In genomic region chr11:124172599-124172998, GRCh38 we compare ENCODE assay signal across 23 cellular contexts. TPM values are rescaled to one million over a fixed set of nuclear protein-coding genes. Genes with fewer than 3 reads are reported as not detected.
DNase-seq lines count a peak whose midpoint lies in the region; TF ChIP-seq lines count a peak whose summit lies in the region.
"Had no signal": no experiment of that assay in that cellular context is flagged by ENCODE, and none has a peak within 500 bp of the region (broad histone marks: within the 10 kb centered on the region; RNA-seq: fewer than 3 reads in every experiment).

No MANE protein-coding gene starts in this region.

- H4K8ac ChIP-seq in mesendoderm (ENCODE audit: low read depth, low read length) (no peak overlapping the region), neuronal stem cell (ENCODE audit: low read depth, low read length) (no peak overlapping the region)

- no peak overlapping the region for H4K5ac ChIP-seq in mesendoderm (ENCODE audit: low read length)

- H3K4me2 ChIP-seq in mesendoderm (ENCODE audit: low read length) (no peak overlapping the region), neuronal stem cell (ENCODE audit: insufficient read depth, low read length, poor library complexity, severe bottlenecking) (no peak overlapping the region)
- H3K4me2 ChIP-seq: A549; BLaER1 treated with 17β-estradiol and CSF1 and Interleukin-3, amounts not matched to agents 10 nM and 100 nM had no signal

- H3K56ac ChIP-seq in mesendoderm (ENCODE audit: low read length) = no peak overlapping the region

- H3K27ac ChIP-seq in SJCRH30 (peak overlapping the region; percentile 4; the same call in 1 of the 2 replicates), mesendoderm (ENCODE audit: low read depth, low read length) (no peak overlapping the region), neuronal stem cell (replicated peaks; ENCODE audit: low read length) (no peak overlapping the region), testis (no peak overlapping the region), caudate nucleus (ENCODE audit: low read depth, low read length) (no peak overlapping the region)
- H3K27ac ChIP-seq: A549; BLaER1 treated with 17β-estradiol and CSF1 and Interleukin-3, amounts not matched to agents 10 nM and 100 nM had no signal

- H3K14ac ChIP-seq in neuronal stem cell (ENCODE audit: low read length) = no peak overlapping the region

- H3K79me1 ChIP-seq in mesendoderm (ENCODE audit: low read length) = no peaks in the 10 kb centered on the region
- no peaks in the 10 kb centered on the region for H3K79me1 ChIP-seq in neuronal stem cell (ENCODE audit: low read depth, low read length)

- H3K36me3 Mint-ChIP-seq in brain = no peaks in the 10 kb centered on the region
- H3K36me3 Mint-ChIP-seq: CD14-positive monocyte; CD8-positive, alpha-beta memory T cell had no signal

- H2BK120ac ChIP-seq in mesendoderm (ENCODE audit: low read depth, low read length) = peak overlapping the region; percentile 82
- H2BK120ac ChIP-seq in neuronal stem cell (ENCODE audit: low read depth, low read length) = no peak overlapping the region

- intact Hi-C loops in testis (cut with DNase I; ENCODE audit: low total_unique reads) = no loop called here

- H3K4me3 ChIP-seq in SJCRH30 = no peak overlapping the region
- H3K4me3 ChIP-seq in mesendoderm (ENCODE audit: low read length) = no peak overlapping the region
- no peak overlapping the region for H3K4me3 ChIP-seq in neuronal stem cell (ENCODE audit: low read length in 2 of 2)
- no peak overlapping the region for H3K4me3 ChIP-seq in testis
- H3K4me3 ChIP-seq: A549; BLaER1 treated with 17β-estradiol and CSF1 and Interleukin-3, amounts not matched to agents 10 nM and 100 nM; GM12878; HAP-1 had no signal

- H3K4ac ChIP-seq in mesendoderm (ENCODE audit: low read depth, low read length) (no peak overlapping the region), neuronal stem cell (ENCODE audit: low read length) (no peak overlapping the region)

- peak overlapping the region in 1 of 5 experiments; percentile 8 for H3K4me3 Mint-ChIP-seq in brain
- H3K4me3 Mint-ChIP-seq: CD14-positive monocyte; CD4-positive, alpha-beta T cell; CD8-positive, alpha-beta memory T cell had no signal

- peak overlapping the region; percentile 74 for H2BK15ac ChIP-seq in mesendoderm (replicated peaks; ENCODE audit: low read depth)
- H2BK15ac ChIP-seq in neuronal stem cell (ENCODE audit: low read length) = no peak overlapping the region

- peaks cover 30% of the 10 kb centered on the region for H3K4me1 ChIP-seq in SJCRH30
- no peaks in the 10 kb centered on the region for H3K4me1 ChIP-seq in mesendoderm (ENCODE audit: control insufficient read depth, low read depth, low read length)
- peaks cover 9 to 11% of the 10 kb centered on the region in 2 donors for H3K4me1 ChIP-seq in neuronal stem cell (ENCODE audit: control insufficient read depth in 2 of 2, insufficient read depth in 1 of 2, low read depth in 1 of 2, low read length in 2 of 2)
- no peaks in the 10 kb centered on the region for H3K4me1 ChIP-seq in testis
- H3K4me1 ChIP-seq: BE2C, HAP-1 had no signal

- WGBS in mesendoderm (ENCODE audit: extremely low coverage, insufficient coverage, low lambda C conversion rate) = no CpG with 5 or more reads among the region's 1 CpG
- WGBS in neuronal stem cell (ENCODE audit: extremely low coverage in 2 of 2, insufficient read length in 2 of 2, insufficient replicate concordance in 1 of 2), 2 donors = no CpG with 5 or more reads among the region's 1 CpG
- 77 to 96% methylated on average over 1 of the region's 1 CpG for WGBS in testis, 2 donors

- no peaks in the 10 kb centered on the region for H3K27me3 ChIP-seq in SJCRH30
- no peaks in the 10 kb centered on the region for H3K27me3 ChIP-seq in mesendoderm (ENCODE audit: insufficient read depth, low read length, poor library complexity)
- H3K27me3 ChIP-seq in neuronal stem cell (ENCODE audit: control insufficient read depth in 3 of 3, insufficient read depth in 3 of 3, low read depth in 1 of 3, low read length in 3 of 3) = no peaks in the 10 kb centered on the region
- no peaks in the 10 kb centered on the region for H3K27me3 ChIP-seq in testis
- H3K27me3 ChIP-seq: BE2C; BLaER1 treated with 17β-estradiol and CSF1 and Interleukin-3, amounts not matched to agents 10 nM and 100 nM had no signal

- H2AK5ac ChIP-seq in mesendoderm (ENCODE audit: low read length) (no peak overlapping the region), neuronal stem cell (ENCODE audit: low read depth, low read length) (no peak overlapping the region)

- H2BK5ac ChIP-seq in mesendoderm (ENCODE audit: low read length) = no peak overlapping the region
- no peak overlapping the region for H2BK5ac ChIP-seq in neuronal stem cell (ENCODE audit: low read length)

- H3K79me2 ChIP-seq in mesendoderm (ENCODE audit: control insufficient read depth, insufficient read depth, low read length) = no peaks in the 10 kb centered on the region

- H3K23ac ChIP-seq in mesendoderm (ENCODE audit: low read length) (no peak overlapping the region), neuronal stem cell (ENCODE audit: low read depth, low read length, poor library complexity) (no peak overlapping the region)

- H3K9me3 ChIP-seq in SJCRH30 (replicated peaks) (no peaks in the 10 kb centered on the region), neuronal stem cell (replicated peaks in 1 of 2; ENCODE audit: control insufficient read depth in 2 of 2, insufficient read depth in 1 of 2, low read depth in 1 of 2, low read length in 2 of 2) (no peaks in the 10 kb centered on the region), testis (no peaks in the 10 kb centered on the region)
- H3K9me3 ChIP-seq: A549, BE2C, HAP-1 had no signal

- no peak for TF ChIP-seq CTCF in brain (conservative IDR thresholded peaks at IDR 0.05)
- TF ChIP-seq CTCF in testis (IDR thresholded peaks at IDR 0.05) = no peak

- H2AFZ ChIP-seq in neuronal stem cell (ENCODE audit: low read length) = peak overlapping the region; percentile 53

- H3K18ac ChIP-seq in mesendoderm (ENCODE audit: low read length) (no peak overlapping the region), neuronal stem cell (ENCODE audit: low read length) (no peak overlapping the region)

- no peak overlapping the region for H3K9ac ChIP-seq in mesendoderm (ENCODE audit: low read length)
- no peak overlapping the region for H3K9ac ChIP-seq in neuronal stem cell (ENCODE audit: low read depth, low read length, poor library complexity)
- H3K9ac ChIP-seq: BLaER1 treated with 17β-estradiol and CSF1 and Interleukin-3, amounts not matched to agents 10 nM and 100 nM had no signal

- H4K91ac ChIP-seq in neuronal stem cell (ENCODE audit: low read depth, low read length, poor library complexity) = no peak overlapping the region

- DNase-seq in SJCRH30 (no peak), mesendoderm (no peak), neuronal stem cell (ENCODE audit: low spot score) (no peak), testis (no peak), caudate nucleus (lab: John Stamatoyannopoulos, UW) (no peak), RKO (ENCODE audit: low spot score) (no peak)
- DNase-seq: 8988T; ACHN; AML-193; BE2C; CD4-positive, alpha-beta T cell; CD8-positive, alpha-beta memory T cell; DMS 273 treated with DMSO at 0.1 percent for 48 hours; DMS79; EL; GDM1; GOT3 had no signal

- peaks cover 0 to 3% (median 0%) of the 10 kb centered on the region in 5 experiments for H3K9me3 Mint-ChIP-seq in brain
- H3K9me3 Mint-ChIP-seq: CD4-positive, alpha-beta T cell; CD8-positive, alpha-beta memory T cell had no signal

- H2BK12ac ChIP-seq in neuronal stem cell (ENCODE audit: low read length) = no peak overlapping the region

- H3K36me3 ChIP-seq in SJCRH30 (no peaks in the 10 kb centered on the region), mesendoderm (ENCODE audit: control insufficient read depth, insufficient read depth, low read length) (no peaks in the 10 kb centered on the region), neuronal stem cell (replicated peaks in 1 of 2; ENCODE audit: control insufficient read depth in 2 of 2, insufficient read depth in 2 of 2, low read length in 2 of 2) (no peaks in the 10 kb centered on the region), testis (ENCODE audit: low read depth, missing control alignments) (no peaks in the 10 kb centered on the region)
- H3K36me3 ChIP-seq: BE2C; BLaER1 treated with 17β-estradiol and CSF1 and Interleukin-3, amounts not matched to agents 10 nM and 100 nM; HAP-1 had no signal

- peak overlapping the region in 4 of 5 experiments; percentile 37 to 76 (median 60) for H3K27ac Mint-ChIP-seq in brain
- H3K27ac Mint-ChIP-seq: CD14-positive monocyte; CD4-positive, alpha-beta T cell; CD8-positive, alpha-beta memory T cell had no signal

- H3K27me3 Mint-ChIP-seq in brain = peaks cover 5% of the 10 kb centered on the region

- TF ChIP-seq POLR2A in testis (IDR thresholded peaks at IDR 0.05) = no peak

- peaks cover 48% of the 10 kb centered on the region for H3K4me1 Mint-ChIP-seq in brain
- H3K4me1 Mint-ChIP-seq: CD14-positive monocyte; CD8-positive, alpha-beta memory T cell had no signal

RNA-seq across cellular contexts. Expression of gene OR10D3, which starts 10.5 kb away (rescaled TPM):
- not detected in 2 replicates for total RNA-seq in SJCRH30 (2014; rRNA removed; shearing (Covaris generic))
- polyA plus RNA-seq in brain (ENCODE audit: insufficient read depth, low read depth, low replicate concordance) (not detected), testis (ENCODE audit: insufficient read depth, low read depth, low replicate concordance) (not detected)
- not detected for polyA plus RNA-seq in mesendoderm (2013, experiment 1 of 2)
- not detected for polyA plus RNA-seq in mesendoderm (2013, experiment 2 of 2)
- not detected for polyA plus RNA-seq in neuronal stem cell (2013, experiment 1 of 2)
- polyA plus RNA-seq in neuronal stem cell (2013, experiment 2 of 2) = not detected
- 1 to 10 TPM; 1.5 to 1.6 TPM for total RNA-seq in testis
- total RNA-seq: CD4-positive, alpha-beta T cell; CD8-positive, alpha-beta memory T cell; GM12878 had no signal
- polyA plus RNA-seq: A549; CD14-positive monocyte; CD8-positive, alpha-beta memory T cell; GM12878 had no signal

RNA-seq across cellular contexts. Expression of gene VWA5A, which starts 57.3 kb away (rescaled TPM):
- total RNA-seq in SJCRH30 (2014; rRNA removed; shearing (Covaris generic)) = 34.7 and 38.1 TPM in 2 replicates
- polyA plus RNA-seq in brain (ENCODE audit: insufficient read depth, low read depth, low replicate concordance) (6.3 TPM), testis (ENCODE audit: insufficient read depth, low read depth, low replicate concordance) (28.3 TPM)
- polyA plus RNA-seq in mesendoderm (2013, experiment 1 of 2) = 11.3 TPM
- polyA plus RNA-seq in mesendoderm (2013, experiment 2 of 2) = 11.7 TPM
- 15.4 TPM for polyA plus RNA-seq in neuronal stem cell (2013, experiment 1 of 2)
- 15.3 TPM for polyA plus RNA-seq in neuronal stem cell (2013, experiment 2 of 2)
- 10 to 100 TPM; 26.6 to 31.3 TPM for total RNA-seq in testis
